In the genomic region with DNA sequence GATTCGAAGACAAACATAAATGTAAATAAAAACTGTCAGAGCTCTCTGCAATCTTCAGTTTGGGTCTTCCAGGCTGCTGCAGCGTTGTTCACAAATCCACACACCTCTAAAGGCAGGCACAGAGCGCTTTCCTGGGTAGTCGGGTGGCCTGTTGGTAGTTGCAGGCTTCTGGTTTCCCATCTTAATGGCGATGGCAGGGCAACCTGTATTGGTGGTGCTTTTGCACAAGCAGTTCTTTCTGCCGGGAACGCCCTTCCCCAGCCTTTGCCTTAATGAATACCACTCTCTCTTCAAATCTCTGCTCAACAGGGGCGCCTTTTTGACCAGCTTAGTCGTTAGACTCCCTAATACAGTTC, we compare ENCODE assay signal across 1 cellular context.
TF ChIP-seq lines count a peak whose summit lies in the region.

No MANE protein-coding gene starts in this region.

TF ChIP-seq in HepG2, 621 proteins besides CTCF, POLR2A, EP300 and RAD21 (continued from another document):
- TF ChIP-seq, protein P1, sequence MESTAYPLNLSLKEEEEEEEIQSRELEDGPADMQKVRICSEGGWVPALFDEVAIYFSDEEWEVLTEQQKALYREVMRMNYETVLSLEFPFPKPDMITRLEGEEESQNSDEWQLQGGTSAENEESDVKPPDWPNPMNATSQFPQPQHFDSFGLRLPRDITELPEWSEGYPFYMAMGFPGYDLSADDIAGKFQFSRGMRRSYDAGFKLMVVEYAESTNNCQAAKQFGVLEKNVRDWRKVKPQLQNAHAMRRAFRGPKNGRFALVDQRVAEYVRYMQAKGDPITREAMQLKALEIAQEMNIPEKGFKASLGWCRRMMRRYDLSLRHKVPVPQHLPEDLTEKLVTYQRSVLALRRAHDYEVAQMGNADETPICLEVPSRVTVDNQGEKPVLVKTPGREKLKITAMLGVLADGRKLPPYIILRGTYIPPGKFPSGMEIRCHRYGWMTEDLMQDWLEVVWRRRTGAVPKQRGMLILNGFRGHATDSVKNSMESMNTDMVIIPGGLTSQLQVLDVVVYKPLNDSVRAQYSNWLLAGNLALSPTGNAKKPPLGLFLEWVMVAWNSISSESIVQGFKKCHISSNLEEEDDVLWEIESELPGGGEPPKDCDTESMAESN (CRISPR knock-in tag; conservative IDR thresholded peaks at IDR 0.05) = 0 out of 2 replicates have a peak, but pooled peaks have one; percentile 12
- TF ChIP-seq ZNF33B (CRISPR knock-in tag; IDR thresholded peaks at IDR 0.05) = no peak; the same call in 1 of the 2 replicates
- TF ChIP-seq KLF6 (CRISPR knock-in tag; IDR thresholded peaks at IDR 0.05) = no peak
- TF ChIP-seq KDM5A (IDR thresholded peaks at IDR 0.05; ENCODE audit: borderline replicate concordance, low read length) = no peak
- 0 out of 2 replicates have a peak, but pooled peaks have one; percentile 16 for TF ChIP-seq ZNF563 (CRISPR knock-in tag; IDR thresholded peaks at IDR 0.05)
- peak; percentile 56 for TF ChIP-seq ZNF44 (CRISPR knock-in tag; IDR thresholded peaks at IDR 0.05)
- TF ChIP-seq YY1 (IDR thresholded peaks at IDR 0.05; ENCODE audit: insufficient read depth, insufficient replicate concordance, low read depth, low read length) = peak; percentile 43
- 0 out of 2 replicates have a peak, but pooled peaks have one; percentile 16 for TF ChIP-seq ZNF772 (CRISPR knock-in tag; IDR thresholded peaks at IDR 0.05)
- TF ChIP-seq HMG20A (CRISPR knock-in tag; IDR thresholded peaks at IDR 0.05; ENCODE audit: borderline replicate concordance) = no peak
- TF ChIP-seq CEBPG (CRISPR knock-in tag; IDR thresholded peaks at IDR 0.05) = no peak
- TF ChIP-seq ZNF296 (CRISPR knock-in tag; conservative IDR thresholded peaks at IDR 0.05) = 0 out of 2 replicates have a peak, but pooled peaks have one; percentile 54
- TF ChIP-seq, protein P2, sequence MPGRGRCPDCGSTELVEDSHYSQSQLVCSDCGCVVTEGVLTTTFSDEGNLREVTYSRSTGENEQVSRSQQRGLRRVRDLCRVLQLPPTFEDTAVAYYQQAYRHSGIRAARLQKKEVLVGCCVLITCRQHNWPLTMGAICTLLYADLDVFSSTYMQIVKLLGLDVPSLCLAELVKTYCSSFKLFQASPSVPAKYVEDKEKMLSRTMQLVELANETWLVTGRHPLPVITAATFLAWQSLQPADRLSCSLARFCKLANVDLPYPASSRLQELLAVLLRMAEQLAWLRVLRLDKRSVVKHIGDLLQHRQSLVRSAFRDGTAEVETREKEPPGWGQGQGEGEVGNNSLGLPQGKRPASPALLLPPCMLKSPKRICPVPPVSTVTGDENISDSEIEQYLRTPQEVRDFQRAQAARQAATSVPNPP (CRISPR knock-in tag; IDR thresholded peaks at IDR 0.05) = 0 out of 2 replicates have a peak, but pooled peaks have one; percentile 40
- 0 out of 2 replicates have a peak, but pooled peaks have one; percentile 10 for TF ChIP-seq HES4 (CRISPR knock-in tag; IDR thresholded peaks at IDR 0.05; ENCODE audit: borderline replicate concordance)
- TF ChIP-seq ZNF292 (CRISPR knock-in tag; IDR thresholded peaks at IDR 0.05; ENCODE audit: borderline replicate concordance, low read depth) = 0 out of 2 replicates have a peak, but pooled peaks have one; percentile 18
- TF ChIP-seq, protein P3, sequence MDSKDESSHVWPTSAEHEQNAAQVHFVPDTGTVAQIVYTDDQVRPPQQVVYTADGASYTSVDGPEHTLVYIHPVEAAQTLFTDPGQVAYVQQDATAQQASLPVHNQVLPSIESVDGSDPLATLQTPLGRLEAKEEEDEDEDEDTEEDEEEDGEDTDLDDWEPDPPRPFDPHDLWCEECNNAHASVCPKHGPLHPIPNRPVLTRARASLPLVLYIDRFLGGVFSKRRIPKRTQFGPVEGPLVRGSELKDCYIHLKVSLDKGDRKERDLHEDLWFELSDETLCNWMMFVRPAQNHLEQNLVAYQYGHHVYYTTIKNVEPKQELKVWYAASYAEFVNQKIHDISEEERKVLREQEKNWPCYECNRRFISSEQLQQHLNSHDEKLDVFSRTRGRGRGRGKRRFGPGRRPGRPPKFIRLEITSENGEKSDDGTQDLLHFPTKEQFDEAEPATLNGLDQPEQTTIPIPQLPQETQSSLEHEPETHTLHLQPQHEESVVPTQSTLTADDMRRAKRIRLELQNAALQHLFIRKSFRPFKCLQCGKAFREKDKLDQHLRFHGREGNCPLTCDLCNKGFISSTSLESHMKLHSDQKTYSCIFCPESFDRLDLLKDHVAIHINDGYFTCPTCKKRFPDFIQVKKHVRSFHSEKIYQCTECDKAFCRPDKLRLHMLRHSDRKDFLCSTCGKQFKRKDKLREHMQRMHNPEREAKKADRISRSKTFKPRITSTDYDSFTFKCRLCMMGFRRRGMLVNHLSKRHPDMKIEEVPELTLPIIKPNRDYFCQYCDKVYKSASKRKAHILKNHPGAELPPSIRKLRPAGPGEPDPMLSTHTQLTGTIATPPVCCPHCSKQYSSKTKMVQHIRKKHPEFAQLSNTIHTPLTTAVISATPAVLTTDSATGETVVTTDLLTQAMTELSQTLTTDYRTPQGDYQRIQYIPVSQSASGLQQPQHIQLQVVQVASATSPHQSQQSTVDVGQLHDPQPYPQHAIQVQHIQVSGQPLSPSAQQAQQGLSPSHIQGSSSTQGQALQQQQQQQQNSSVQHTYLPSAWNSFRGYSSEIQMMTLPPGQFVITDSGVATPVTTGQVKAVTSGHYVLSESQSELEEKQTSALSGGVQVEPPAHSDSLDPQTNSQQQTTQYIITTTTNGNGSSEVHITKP (CRISPR knock-in tag; IDR thresholded peaks at IDR 0.05; ENCODE audit: low read depth) = no peak
- TF ChIP-seq SMC3 (IDR thresholded peaks at IDR 0.05; ENCODE audit: low read length) = 0 out of 2 replicates have a peak, but pooled peaks have one; percentile 10
- no peak for TF ChIP-seq HOXA5 (CRISPR knock-in tag; IDR thresholded peaks at IDR 0.05)
- TF ChIP-seq ZBTB21 (CRISPR knock-in tag; IDR thresholded peaks at IDR 0.05) = 0 out of 2 replicates have a peak, but pooled peaks have one; percentile 3
- TF ChIP-seq ZNF253 (CRISPR knock-in tag; IDR thresholded peaks at IDR 0.05; ENCODE audit: borderline replicate concordance) = 0 out of 2 replicates have a peak, but pooled peaks have one; percentile 63
- TF ChIP-seq EED (CRISPR knock-in tag; IDR thresholded peaks at IDR 0.05) = 0 out of 2 replicates have a peak, but pooled peaks have one; percentile 10
- 0 out of 2 replicates have a peak, but pooled peaks have one; percentile 12 for TF ChIP-seq ZNF737 (CRISPR knock-in tag; IDR thresholded peaks at IDR 0.05; ENCODE audit: borderline replicate concordance)
- TF ChIP-seq ZNF441 (CRISPR knock-in tag; IDR thresholded peaks at IDR 0.05; ENCODE audit: borderline replicate concordance) = no peak
- no peak for TF ChIP-seq CHD2 (IDR thresholded peaks at IDR 0.05; ENCODE audit: low read depth, low read length)
- TF ChIP-seq ZZZ3 (CRISPR knock-in tag; IDR thresholded peaks at IDR 0.05; ENCODE audit: borderline replicate concordance) = no peak
- TF ChIP-seq, protein P4, sequence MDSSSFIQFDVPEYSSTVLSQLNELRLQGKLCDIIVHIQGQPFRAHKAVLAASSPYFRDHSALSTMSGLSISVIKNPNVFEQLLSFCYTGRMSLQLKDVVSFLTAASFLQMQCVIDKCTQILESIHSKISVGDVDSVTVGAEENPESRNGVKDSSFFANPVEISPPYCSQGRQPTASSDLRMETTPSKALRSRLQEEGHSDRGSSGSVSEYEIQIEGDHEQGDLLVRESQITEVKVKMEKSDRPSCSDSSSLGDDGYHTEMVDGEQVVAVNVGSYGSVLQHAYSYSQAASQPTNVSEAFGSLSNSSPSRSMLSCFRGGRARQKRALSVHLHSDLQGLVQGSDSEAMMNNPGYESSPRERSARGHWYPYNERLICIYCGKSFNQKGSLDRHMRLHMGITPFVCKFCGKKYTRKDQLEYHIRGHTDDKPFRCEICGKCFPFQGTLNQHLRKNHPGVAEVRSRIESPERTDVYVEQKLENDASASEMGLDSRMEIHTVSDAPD (CRISPR knock-in tag; IDR thresholded peaks at IDR 0.05) = no peak; the same call in 1 of the 2 replicates
- TF ChIP-seq, protein P5, sequence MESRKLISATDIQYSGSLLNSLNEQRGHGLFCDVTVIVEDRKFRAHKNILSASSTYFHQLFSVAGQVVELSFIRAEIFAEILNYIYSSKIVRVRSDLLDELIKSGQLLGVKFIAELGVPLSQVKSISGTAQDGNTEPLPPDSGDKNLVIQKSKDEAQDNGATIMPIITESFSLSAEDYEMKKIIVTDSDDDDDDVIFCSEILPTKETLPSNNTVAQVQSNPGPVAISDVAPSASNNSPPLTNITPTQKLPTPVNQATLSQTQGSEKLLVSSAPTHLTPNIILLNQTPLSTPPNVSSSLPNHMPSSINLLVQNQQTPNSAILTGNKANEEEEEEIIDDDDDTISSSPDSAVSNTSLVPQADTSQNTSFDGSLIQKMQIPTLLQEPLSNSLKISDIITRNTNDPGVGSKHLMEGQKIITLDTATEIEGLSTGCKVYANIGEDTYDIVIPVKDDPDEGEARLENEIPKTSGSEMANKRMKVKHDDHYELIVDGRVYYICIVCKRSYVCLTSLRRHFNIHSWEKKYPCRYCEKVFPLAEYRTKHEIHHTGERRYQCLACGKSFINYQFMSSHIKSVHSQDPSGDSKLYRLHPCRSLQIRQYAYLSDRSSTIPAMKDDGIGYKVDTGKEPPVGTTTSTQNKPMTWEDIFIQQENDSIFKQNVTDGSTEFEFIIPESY (CRISPR knock-in tag; IDR thresholded peaks at IDR 0.05) = no peak
- peak; percentile 22; the same call in 1 of the 2 replicates for TF ChIP-seq ZNF775 (CRISPR knock-in tag; IDR thresholded peaks at IDR 0.05; ENCODE audit: borderline replicate concordance)
- 0 out of 2 replicates have a peak, but pooled peaks have one; percentile 10 for TF ChIP-seq ATF7-NPFF (CRISPR knock-in tag; IDR thresholded peaks at IDR 0.05; ENCODE audit: low read depth)
- peak; percentile 26; the same call in 1 of the 2 replicates for TF ChIP-seq NCOA1 (CRISPR knock-in tag; IDR thresholded peaks at IDR 0.05)
- no peak for TF ChIP-seq ZNF337 (CRISPR knock-in tag; IDR thresholded peaks at IDR 0.05; ENCODE audit: borderline replicate concordance, low read depth)
- TF ChIP-seq MAF1 (CRISPR knock-in tag; IDR thresholded peaks at IDR 0.05; ENCODE audit: borderline replicate concordance) = no peak
- 0 out of 2 replicates have a peak, but pooled peaks have one; percentile 6 for TF ChIP-seq GLI4 (CRISPR knock-in tag; IDR thresholded peaks at IDR 0.05; ENCODE audit: borderline replicate concordance)
- no peak for TF ChIP-seq NFIB (CRISPR knock-in tag; IDR thresholded peaks at IDR 0.05; ENCODE audit: borderline replicate concordance)
- no peak for TF ChIP-seq ZNF3 (CRISPR knock-in tag; IDR thresholded peaks at IDR 0.05)
- no peak for TF ChIP-seq ISL2 (CRISPR knock-in tag; IDR thresholded peaks at IDR 0.05)
- peak; percentile 43 for TF ChIP-seq SP4 (CRISPR knock-in tag; IDR thresholded peaks at IDR 0.05)
- no peak for TF ChIP-seq ZNF879 (CRISPR knock-in tag; IDR thresholded peaks at IDR 0.05)
- 0 out of 2 replicates have a peak, but pooled peaks have one; percentile 28 for TF ChIP-seq EHMT2 (IDR thresholded peaks at IDR 0.05; ENCODE audit: borderline replicate concordance, low read depth, low read length)
- TF ChIP-seq TSC22D2 (CRISPR knock-in tag; IDR thresholded peaks at IDR 0.05; ENCODE audit: borderline replicate concordance) = peak; percentile 18; the same call in 1 of the 2 replicates
- 0 out of 2 replicates have a peak, but pooled peaks have one; percentile 87 for TF ChIP-seq ZMAT5 (CRISPR knock-in tag; IDR thresholded peaks at IDR 0.05; ENCODE audit: borderline replicate concordance, low read depth)
- TF ChIP-seq ZFP82 (CRISPR knock-in tag; IDR thresholded peaks at IDR 0.05; ENCODE audit: borderline replicate concordance) = peak; percentile 15; the same call in 1 of the 2 replicates
TF ChIP-seq in HepG2: peak in this region for 23.
